In genomic region chr10:50561816-50562215, GRCh38 we compare ENCODE assay signal across 8 cellular contexts.
DNase-seq lines count a peak whose midpoint lies in the region; ATAC-seq and TF ChIP-seq lines count a peak whose summit lies in the region.

No MANE protein-coding gene starts in this region.

- H3K4me1 ChIP-seq in BE2C (peaks cover 20% of the 10 kb centered on the region), HEK293 (ENCODE audit: control insufficient read depth, insufficient read depth, low read length) (peaks cover 2% of the 10 kb centered on the region; the same call in 1 of the 2 replicates), body of pancreas (peaks cover 53% of the 10 kb centered on the region), mesenchymal stem cell (ENCODE audit: control insufficient read depth, insufficient read depth, low read depth, low read length) (no peaks in the 10 kb centered on the region)

- POLR2A ChIA-PET in HEK293 (lab: Yijun Ruan, JAX): interaction anchor here (0.7 kb wide), 1 partner anchor 63 kb away, joined by 3 read pairs; no protein-coding TSS in a partner anchor

- H2AK5ac ChIP-seq in mesenchymal stem cell (ENCODE audit: low read length, severe bottlenecking): no peak overlapping the region

- 34 to 38% methylated on average over 2 of the region's 2 CpGs for WGBS in body of pancreas, 2 donors
- WGBS in mesenchymal stem cell: 100% methylated on average over 1 of the region's 2 CpGs

- intact Hi-C loops in body of pancreas (cut with DNase I): loop anchor here (5.0 kb wide), 1 partner anchor 60 kb away; the partner anchor contains the start of gene SGMS1

- H3K18ac ChIP-seq in mesenchymal stem cell (ENCODE audit: low read depth in 1 of 2, low read length in 2 of 2): no peak overlapping the region

- no peak overlapping the region for H4K8ac ChIP-seq in mesenchymal stem cell (ENCODE audit: low read length)

- no peaks in the 10 kb centered on the region for H3K9me3 ChIP-seq in BE2C
- no peaks in the 10 kb centered on the region for H3K9me3 ChIP-seq in HEK293 (ENCODE audit: control insufficient read depth, insufficient read depth, low read depth, low read length)
- no peaks in the 10 kb centered on the region for H3K9me3 ChIP-seq in body of pancreas
- H3K9me3 ChIP-seq in mesenchymal stem cell (ENCODE audit: control insufficient read depth, low read length): no peaks in the 10 kb centered on the region

- no peaks in the 10 kb centered on the region for H3K27me3 ChIP-seq in BE2C
- no peaks in the 10 kb centered on the region for H3K27me3 ChIP-seq in body of pancreas
- H3K27me3 ChIP-seq in mesenchymal stem cell (ENCODE audit: control insufficient read depth in 1 of 2, insufficient read depth in 1 of 2, low read length in 2 of 2): no peaks in the 10 kb centered on the region

- H3K4me2 ChIP-seq in mesenchymal stem cell (ENCODE audit: low read length, poor library complexity, severe bottlenecking): no peak overlapping the region

- no peak overlapping the region for H3K23ac ChIP-seq in mesenchymal stem cell (ENCODE audit: low read length in 2 of 2)

- H3K27ac ChIP-seq in HEK293 (ENCODE audit: extremely low read depth, low read depth, low read length) (no peak overlapping the region), body of pancreas (peak overlapping the region; percentile 16 to 61 (median 36)), mesenchymal stem cell (ENCODE audit: low read length, poor library complexity, severe bottlenecking) (no peak overlapping the region)

- H3K4ac ChIP-seq in mesenchymal stem cell (ENCODE audit: low read depth in 1 of 2, low read length in 2 of 2): no peak overlapping the region

- DNase-seq in BE2C (no peak), body of pancreas (peak in 2 of 4 donors; percentile 36 to 48), mesenchymal stem cell (no peak), NCI-H1417 treated with DMSO at 0.1 percent for 48 hours (lab: John Stamatoyannopoulos, UW) (no peak), EL (no peak)
- DNase-seq in activated CD4-positive, CD25-positive, alpha-beta regulatory T cell (lab: John Stamatoyannopoulos, UW): no peak

- no peak overlapping the region for H3K4me3 ChIP-seq in BE2C (ENCODE audit: low read depth, low read length)
- no peak overlapping the region for H3K4me3 ChIP-seq in HEK293 (ENCODE audit: low read depth, low read length)
- no peak overlapping the region for H3K4me3 ChIP-seq in body of pancreas
- H3K4me3 ChIP-seq in mesenchymal stem cell (ENCODE audit: insufficient read depth in 1 of 2, low read depth in 1 of 2, low read length in 2 of 2): peak overlapping the region in 1 of 2 experiments; percentile 12

- TF ChIP-seq POLR2A in body of pancreas (IDR thresholded peaks at IDR 0.05): no peak

- no peak overlapping the region for H2BK120ac ChIP-seq in mesenchymal stem cell (ENCODE audit: low read depth, low read length)

- H2AFZ ChIP-seq in mesenchymal stem cell (ENCODE audit: low read depth, low read length): no peak overlapping the region

- ATAC-seq in body of pancreas (peak; percentile 79), HG03432 (IDR thresholded peaks at IDR 0.05; ENCODE audit: unreplicated experiment) (no peak)

- no peak overlapping the region for H2BK15ac ChIP-seq in mesenchymal stem cell (ENCODE audit: low read depth, poor library complexity, severe bottlenecking)

- H3K9ac ChIP-seq in mesenchymal stem cell (ENCODE audit: low read length): peak overlapping the region; percentile 48

- no peak overlapping the region for H2BK5ac ChIP-seq in mesenchymal stem cell (ENCODE audit: low read depth, low read length, poor library complexity, severe bottlenecking)

- no peak overlapping the region for H3K14ac ChIP-seq in mesenchymal stem cell (ENCODE audit: low read length in 2 of 2)

- H3K79me1 ChIP-seq in mesenchymal stem cell (replicated peaks; ENCODE audit: low read length, poor library complexity, severe bottlenecking): peaks cover 16% of the 10 kb centered on the region

- H2BK12ac ChIP-seq in mesenchymal stem cell (ENCODE audit: low read length in 2 of 2): no peak overlapping the region

- CTCF ChIA-PET in HEK293 (lab: Yijun Ruan, JAX): interaction anchor here (0.7 to 1.3 kb wide), 6 partner anchors 9 to 60 kb away, joined by 3 to 7 read pairs (median 4); no protein-coding TSS in a partner anchor

- no peak overlapping the region for H4K91ac ChIP-seq in mesenchymal stem cell (ENCODE audit: low read length)

- H3K36me3 ChIP-seq in BE2C: no peaks in the 10 kb centered on the region
- no peaks in the 10 kb centered on the region for H3K36me3 ChIP-seq in HEK293 (ENCODE audit: control insufficient read depth in 2 of 2, insufficient read depth in 1 of 2, low read length in 2 of 2)
- H3K36me3 ChIP-seq in body of pancreas (replicated peaks in 1 of 2; ENCODE audit: insufficient read depth in 1 of 2, low read depth in 2 of 2): no peaks in the 10 kb centered on the region
- no peaks in the 10 kb centered on the region for H3K36me3 ChIP-seq in mesenchymal stem cell (ENCODE audit: control insufficient read depth in 1 of 2, insufficient read depth in 2 of 2, low read depth in 1 of 2, low read length in 2 of 2)

- TF ChIP-seq CTCF in BE2C (IDR thresholded peaks at IDR 0.05; ENCODE audit: low read depth, low read length): peak; percentile 53
- TF ChIP-seq CTCF in HEK293 (tag by site-specific recombination; IDR thresholded peaks at IDR 0.05): no peak
- peak; percentile 28 to 78 (median 65) for TF ChIP-seq CTCF in body of pancreas (IDR thresholded peaks at IDR 0.05)

TF ChIP-seq in HEK293, 187 proteins besides CTCF, POLR2A, EP300 and RAD21:
- TF ChIP-seq ZNF654 (tag by site-specific recombination; IDR thresholded peaks at IDR 0.05; ENCODE audit: low read depth) (peak; percentile 57), RBAK (tag by site-specific recombination; IDR thresholded peaks at IDR 0.05) (no peak)

Comparison
In these comparisons a context has a peak if more than half of its experiments do, and no peak if none do; other contexts are left out.
1. H3K27ac ChIP-seq: peak in body of pancreas (4 of 4); none in HEK293 (single experiment) and mesenchymal stem cell (single experiment).